ENCODE assay signal across 19 cellular contexts in genomic region chr3:48856469-48856868, GRCh38. TPM values are rescaled to one million over a fixed set of nuclear protein-coding genes. Genes with fewer than 3 reads are reported as not detected.
A peak's percentile ranks its signal among the peaks of the same experiment; 100 is the strongest.
DNase-seq lines count a peak whose midpoint lies in the region; TF ChIP-seq lines count a peak whose summit lies in the region.
"Had no signal": no experiment of that assay in that cellular context is flagged by ENCODE, and none has a peak within 500 bp of the region (broad histone marks: within the 10 kb centered on the region; RNA-seq: fewer than 3 reads in every experiment).

No MANE protein-coding gene starts in this region.

- TF ChIP-seq CTCF in OCI-LY1 (IDR thresholded peaks at IDR 0.05; ENCODE audit: low read length): no peak
- no peak for TF ChIP-seq CTCF in ovary (IDR thresholded peaks at IDR 0.05)
- no peak for TF ChIP-seq CTCF in GM13977 (IDR thresholded peaks at IDR 0.05; ENCODE audit: extremely low read depth, insufficient read depth, missing control alignments)

- H3K27ac ChIP-seq in BLaER1 treated with 17β-estradiol and CSF1 and Interleukin-3, amounts not matched to agents 10 nM and 100 nM: peak overlapping the region in 3 of 11 experiments; percentile 1 to 34 (median 17); a peak in 3 of 22 replicates
- H3K27ac ChIP-seq in OCI-LY1 (ENCODE audit: low read depth, low read length, poor library complexity, severe bottlenecking) (peak overlapping the region; percentile 14), ectodermal cell (ENCODE audit: insufficient read depth, low read depth, low read length, poor library complexity, severe bottlenecking) (peak overlapping the region; percentile 50), ovary (no peak overlapping the region)
- H3K27ac ChIP-seq: KMS-11, pancreas, uterus had no signal

- H3K9ac ChIP-seq in BLaER1 treated with 17β-estradiol and CSF1 and Interleukin-3, amounts not matched to agents 10 nM and 100 nM: peak overlapping the region in 3 of 11 experiments; percentile 9 to 44 (median 24); a peak in 3 of 22 replicates
- no peak overlapping the region; the same call in 1 of the 2 replicates for H3K9ac ChIP-seq in OCI-LY1 (ENCODE audit: low read length)
- H3K9ac ChIP-seq: KMS-11 had no signal

- no peak for TF ChIP-seq POLR2A in ovary (IDR thresholded peaks at IDR 0.05)

- H3K4me3 ChIP-seq in BLaER1 treated with 17β-estradiol and CSF1 and Interleukin-3, amounts not matched to agents 10 nM and 100 nM: no peak overlapping the region
- no peak overlapping the region for H3K4me3 ChIP-seq in OCI-LY1 (ENCODE audit: low read depth, low read length, poor library complexity, severe bottlenecking)
- no peak overlapping the region for H3K4me3 ChIP-seq in ectodermal cell (ENCODE audit: insufficient read depth, low read depth, low read length)
- H3K4me3 ChIP-seq in ovary: no peak overlapping the region
- H3K4me3 ChIP-seq: pancreas, uterus had no signal

- H3K36me3 ChIP-seq in BLaER1 treated with 17β-estradiol and CSF1 and Interleukin-3, amounts not matched to agents 10 nM and 100 nM: peaks cover 10 to 35% (median 17%) of the 10 kb centered on the region in 11 experiments; a peak in 18 of 22 replicates
- H3K36me3 ChIP-seq in OCI-LY1 (ENCODE audit: insufficient read depth, low read length): peaks cover 8% of the 10 kb centered on the region; the same call in 1 of the 2 replicates
- no peaks in the 10 kb centered on the region for H3K36me3 ChIP-seq in ectodermal cell (ENCODE audit: control insufficient read depth, insufficient read depth, low read length)
- H3K36me3 ChIP-seq in ovary: no peaks in the 10 kb centered on the region
- H3K36me3 ChIP-seq: uterus had no signal

- 69 to 76% methylated on average over 4 of the region's 4 CpGs for WGBS in ectodermal cell, 2 experiments
- 28 to 34% (median 32%) methylated on average over 4 of the region's 4 CpGs for WGBS in ovary, 3 donors

- no peaks in the 10 kb centered on the region for H3F3A ChIP-seq in OCI-LY1 (ENCODE audit: insufficient read depth, low read length)

- H3K9me2 ChIP-seq in OCI-LY1 (ENCODE audit: low read depth, low read length): no peaks in the 10 kb centered on the region

- H3K4me2 ChIP-seq in BLaER1 treated with 17β-estradiol and CSF1 and Interleukin-3, amounts not matched to agents 10 nM and 100 nM: peak overlapping the region in 9 of 11 experiments; percentile 9 to 53 (median 33); a peak in 16 of 22 replicates
- H3K4me2 ChIP-seq in OCI-LY1 (ENCODE audit: low read length): no peak overlapping the region
- H3K4me2 ChIP-seq: KMS-11 had no signal

- no peaks in the 10 kb centered on the region; a peak in 1 of 22 replicates for H4K20me1 ChIP-seq in BLaER1 treated with 17β-estradiol and CSF1 and Interleukin-3, amounts not matched to agents 10 nM and 100 nM
- no peaks in the 10 kb centered on the region for H4K20me1 ChIP-seq in OCI-LY1 (ENCODE audit: insufficient read depth, low read length)

- in situ Hi-C loops in GM13977 (cut with MboI; ENCODE audit: low pct_unique_long_range_greater_than_20kb, low sequenced_read_pairs, unreplicated experiment): no loop called here

- intact Hi-C loops in ovary (cut with DNase I): no loop called here

- no peaks in the 10 kb centered on the region for H3K9me3 ChIP-seq in BLaER1 treated with 17β-estradiol and CSF1 and Interleukin-3, amounts not matched to agents 10 nM and 100 nM (replicated peaks in 1 of 11)
- H3K9me3 ChIP-seq in OCI-LY1 (ENCODE audit: low read length) (no peaks in the 10 kb centered on the region), ectodermal cell (ENCODE audit: control insufficient read depth, low read length) (no peaks in the 10 kb centered on the region), ovary (no peaks in the 10 kb centered on the region)
- H3K9me3 ChIP-seq: pancreas, uterus had no signal

- no peaks in the 10 kb centered on the region for H3K79me2 ChIP-seq in OCI-LY1 (ENCODE audit: insufficient read depth, low read length)

- H3K4me1 ChIP-seq in BLaER1 treated with 17β-estradiol and CSF1 and Interleukin-3, amounts not matched to agents 10 nM and 100 nM: peaks cover 27 to 48% (median 36%) of the 10 kb centered on the region in 10 experiments
- H3K4me1 ChIP-seq in OCI-LY1 (ENCODE audit: insufficient read depth, low read length, severe bottlenecking) (peaks cover 24% of the 10 kb centered on the region), ectodermal cell (ENCODE audit: control insufficient read depth, insufficient read depth, low read length) (peaks cover 8% of the 10 kb centered on the region), ovary (ENCODE audit: insufficient read depth) (no peaks in the 10 kb centered on the region)
- H3K4me1 ChIP-seq: uterus had no signal

- no peak overlapping the region for H2AFZ ChIP-seq in OCI-LY1 (ENCODE audit: low read length)

- no peak for TF ChIP-seq EP300 in ovary (IDR thresholded peaks at IDR 0.05)

- DNase-seq in ovary: peak in 3 of 5 donors; percentile 19 to 44 (median 33)
- DNase-seq in GM13977 (ENCODE audit: low spot score): no peak
- no peak for DNase-seq in AG08396 (ENCODE audit: low spot score)
- DNase-seq in mesenteric fat pad (ENCODE audit: low spot score): no peak
- DNase-seq in activated T-cell treated with anti-CD3 and anti-CD28 coated beads, Interleukin-2, amount 50 U/mL, for 1 hour: no peak
- DNase-seq: activated T-cell treated with anti-CD3 and anti-CD28 coated beads, Interleukin-2, amount 50 U/mL, for 48 hours; cortex of kidney; erythroblast; mesenchymal stem cell; NCI-H1417 treated with DMSO at 0.1 percent for 48 hours; NCI-H226; pancreas; SHP77 treated with DMSO at 0.1 percent for 48 hours; stimulated activated naive CD4-positive, alpha-beta T cell; uterus had no signal

- H3K27me3 ChIP-seq in BLaER1 treated with 17β-estradiol and CSF1 and Interleukin-3, amounts not matched to agents 10 nM and 100 nM: no peaks in the 10 kb centered on the region
- H3K27me3 ChIP-seq in OCI-LY1 (ENCODE audit: insufficient read depth, low read length) (no peaks in the 10 kb centered on the region), ectodermal cell (ENCODE audit: control insufficient read depth, insufficient read depth, low read length, poor library complexity, severe bottlenecking) (no peaks in the 10 kb centered on the region), ovary (no peaks in the 10 kb centered on the region)
- H3K27me3 ChIP-seq: pancreas, uterus had no signal

RNA-seq across cellular contexts. Expression of gene PRKAR2A, which starts 8.8 kb away (rescaled TPM):
- polyA plus RNA-seq in ectodermal cell (2013, experiment 1 of 4): 25.3 TPM
- polyA plus RNA-seq in ectodermal cell (2013, experiment 2 of 4): 25.1 TPM
- polyA plus RNA-seq in ectodermal cell (2013, experiment 3 of 4): 19.5 TPM
- polyA plus RNA-seq in ectodermal cell (2013, experiment 4 of 4): 22.3 TPM
- total RNA-seq in ovary: 10 to 100 TPM; 18.6 to 52.6 (median 46.3) TPM
- polyA plus RNA-seq in ovary: 10 to 100 TPM in 1 of 2 donors, 1 to 10 TPM in 1; 9.4 to 41.2 TPM
- 72.1 TPM for total RNA-seq in mesenteric fat pad

RNA-seq across cellular contexts. Expression of gene SLC25A20, which starts 42.2 kb away (rescaled TPM):
- 8.7 TPM for polyA plus RNA-seq in ectodermal cell (2013, experiment 1 of 4)
- 8.2 TPM for polyA plus RNA-seq in ectodermal cell (2013, experiment 2 of 4)
- 8.0 TPM for polyA plus RNA-seq in ectodermal cell (2013, experiment 3 of 4)
- polyA plus RNA-seq in ectodermal cell (2013, experiment 4 of 4): 7.8 TPM
- total RNA-seq in ovary (10 to 100 TPM in 4 of 7 donors, 1 to 10 TPM in 3; 5.6 to 12.3 (median 10.1) TPM), mesenteric fat pad (46.1 TPM)
- polyA plus RNA-seq in ovary: 10 to 100 TPM; 12.1 to 37.6 TPM

Comparison
In these comparisons a context has a peak if more than half of its experiments do, and no peak if none do; other contexts are left out.
1. H3K27ac ChIP-seq: peak in OCI-LY1 (single experiment) and ectodermal cell (single experiment); none in ovary (0 of 2).
2. DNase-seq: peak in ovary (3 of 5); none in GM13977 (single experiment), AG08396 (single experiment), mesenteric fat pad (single experiment) and activated T-cell treated with anti-CD3 and anti-CD28 coated beads, Interleukin-2, amount 50 U/mL, for 1 hour (single experiment).